ENCODE assay signal across 13 cellular contexts in genomic region chr15:55660153-55660552, GRCh38.
"Had no signal": no experiment of that assay in that cellular context is flagged by ENCODE, and none has a peak within 500 bp of the region (broad histone marks: within the 10 kb centered on the region; RNA-seq: fewer than 3 reads in every experiment).

No MANE protein-coding gene starts in this region.

- H3K9me3 ChIP-seq: ascending aorta, heart left ventricle, left ventricle myocardium inferior, tibial artery had no signal

- H3K36me3 ChIP-seq: ascending aorta, heart left ventricle, left ventricle myocardium inferior, tibial artery had no signal

- H3K4me3 Mint-ChIP-seq: activated CD4-positive, alpha-beta memory T cell treated with anti-CD3 and anti-CD28 coated beads, Interleukin-2, amount 10 ng/mL, durations not matched to agents 7 days and 5 days; activated T-cell treated with anti-CD3 and anti-CD28 coated beads, Interleukin-2, amount 50 U/mL, for 72 hours; memory B cell had no signal

- H3K9me3 Mint-ChIP-seq: activated CD4-positive, alpha-beta memory T cell treated with anti-CD3 and anti-CD28 coated beads, Interleukin-2, amount 10 ng/mL, durations not matched to agents 7 days and 5 days; activated T-cell treated with anti-CD3 and anti-CD28 coated beads, Interleukin-2, amount 50 U/mL, for 72 hours; memory B cell had no signal

- H3K27ac ChIP-seq: ascending aorta, heart left ventricle, left ventricle myocardium inferior, parathyroid adenoma, skin epidermis, tibial artery had no signal

- H3K4me3 ChIP-seq: ascending aorta, heart left ventricle, left ventricle myocardium inferior, skin epidermis, tibial artery had no signal

- H3K36me3 Mint-ChIP-seq: memory B cell had no signal

- H3K9ac ChIP-seq: parathyroid adenoma had no signal

- H3K4me1 ChIP-seq: ascending aorta, heart left ventricle, left ventricle myocardium inferior, tibial artery had no signal

- H3K27me3 ChIP-seq: ascending aorta, heart left ventricle, tibial artery had no signal

- DNase-seq: activated CD4-positive, alpha-beta memory T cell treated with anti-CD3 and anti-CD28 coated beads, Interleukin-2, amount 10 ng/mL, durations not matched to agents 7 days and 5 days; activated T-cell treated with anti-CD3 and anti-CD28 coated beads, Interleukin-2, amount 50 U/mL, for 72 hours; heart left ventricle; left ventricle myocardium inferior; tibial artery had no signal

- H3K4me1 Mint-ChIP-seq: memory B cell had no signal

- ATAC-seq: activated T-cell treated with anti-CD3 and anti-CD28 coated beads, Interleukin-2, amount 50 U/mL, for 72 hours; heart left ventricle had no signal

- H3K27ac Mint-ChIP-seq: activated CD4-positive, alpha-beta memory T cell treated with anti-CD3 and anti-CD28 coated beads, Interleukin-2, amount 10 ng/mL, durations not matched to agents 7 days and 5 days; activated T-cell treated with anti-CD3 and anti-CD28 coated beads, Interleukin-2, amount 50 U/mL, for 72 hours; memory B cell had no signal

- FAIRE-seq: bronchial epithelial cell, endothelial cell of umbilical vein, frontal cortex, keratinocyte had no signal
